ENCODE assay signal across 25 cellular contexts in the genomic region with DNA sequence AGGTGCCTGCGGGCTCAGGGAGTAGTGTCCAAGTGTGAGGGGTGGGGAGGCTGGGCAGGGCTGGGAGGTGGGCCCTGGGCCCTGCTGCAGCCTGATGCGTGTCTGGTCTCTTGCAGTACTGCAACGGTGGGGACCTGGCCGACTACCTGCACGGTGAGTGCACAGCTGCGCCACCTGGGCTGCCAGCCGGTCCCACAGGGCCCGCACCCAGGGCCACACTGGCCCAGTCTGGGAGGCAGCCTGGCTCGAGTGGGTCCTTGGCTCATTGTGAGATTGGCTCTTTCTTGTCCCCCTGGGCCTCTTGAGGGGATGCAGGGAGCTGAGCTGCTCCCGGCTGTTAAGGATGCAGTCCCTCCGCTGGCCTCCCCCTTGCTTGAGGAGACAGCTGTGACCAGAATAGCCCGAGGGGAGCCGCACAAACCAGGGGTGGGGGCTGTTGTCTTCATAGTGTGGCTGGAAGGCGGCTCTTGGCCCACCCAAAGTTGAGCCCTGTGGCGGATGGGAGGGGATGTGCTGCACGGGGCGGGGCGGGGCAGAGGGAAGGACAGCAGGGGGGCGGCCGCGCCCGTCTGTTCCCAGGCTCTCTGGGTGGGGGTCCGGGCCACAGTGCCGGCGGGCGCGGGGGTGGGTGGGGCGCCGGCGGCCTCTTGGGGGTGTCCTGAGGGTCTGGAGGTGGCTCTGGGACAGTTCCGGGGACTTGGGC.
"Had no signal": no experiment of that assay in that cellular context is flagged by ENCODE, and none has a peak within 500 bp of the region (broad histone marks: within the 10 kb centered on the region; RNA-seq: fewer than 3 reads in every experiment).

No MANE protein-coding gene starts in this region.

- H3K27ac Mint-ChIP-seq: memory B cell, natural killer cell had no signal

- H3K9me3 ChIP-seq: esophagus muscularis mucosa, gastroesophageal sphincter, heart left ventricle, pancreas, thoracic aorta, transverse colon, vagina had no signal

- H3K27ac ChIP-seq: coronary artery, esophagus muscularis mucosa, foreskin keratinocyte, gastroesophageal sphincter, heart left ventricle, hepatocyte, pancreas, skin epidermis, thoracic aorta, transverse colon, vagina had no signal

- FAIRE-seq: endothelial cell of umbilical vein, islet of Langerhans, pancreas had no signal

- H3K27me3 Mint-ChIP-seq: memory B cell had no signal

- H3K4me1 ChIP-seq: foreskin keratinocyte had no signal

- H3K4me3 ChIP-seq: coronary artery, esophagus muscularis mucosa, gastroesophageal sphincter, heart left ventricle, hepatocyte, lung, pancreas, skin epidermis, thoracic aorta, transverse colon, vagina had no signal

- H3K36me3 Mint-ChIP-seq: natural killer cell had no signal

- H3K4me2 ChIP-seq: hepatocyte had no signal

- DNase-seq: dermis blood vessel endothelial cell; effector memory CD4-positive, alpha-beta T cell; foreskin keratinocyte; kidney glomerular epithelial cell; left colon; natural killer cell; occipital lobe; retina; stimulated activated CD4-positive, alpha-beta T cell treated with anti-CD3 and anti-CD28 coated beads, Interleukin-15, amount 100 ng/mL, for 24 hours; stimulated activated CD4-positive, alpha-beta T cell treated with anti-CD3 and anti-CD28 coated beads, Interleukin-2, amount 100 ng/mL, for 48 hours; stimulated activated naive CD4-positive, alpha-beta T cell treated with Interleukin-2 at 50 U/mL for 16 hours; transverse colon had no signal

- ATAC-seq: foreskin keratinocyte, gastroesophageal sphincter, heart left ventricle, left colon, natural killer cell, pancreas had no signal

- H3K9me3 Mint-ChIP-seq: memory B cell, natural killer cell had no signal

- H2AFZ ChIP-seq: hepatocyte had no signal

- H3K4me3 Mint-ChIP-seq: memory B cell, natural killer cell had no signal

- H3K27me3 ChIP-seq: esophagus muscularis mucosa, foreskin keratinocyte, gastroesophageal sphincter, heart left ventricle, hepatocyte, pancreas, transverse colon, vagina had no signal
